21 cellular contexts compared by ENCODE assay signal in genomic region chr15:65762399-65762798, GRCh38.
"Had no signal": no experiment of that assay in that cellular context is flagged by ENCODE, and none has a peak within 500 bp of the region (broad histone marks: within the 10 kb centered on the region; RNA-seq: fewer than 3 reads in every experiment).

No MANE protein-coding gene starts in this region.

- ATAC-seq: activated CD8-positive, alpha-beta T cell treated with anti-CD3 and anti-CD28 coated beads for 36 hours had no signal

- H3K9me3 ChIP-seq: adrenal gland, SJSA1 had no signal

- H3K27ac ChIP-seq: adrenal gland, SJSA1 had no signal

- H3K4me3 ChIP-seq: adrenal gland, SJSA1 had no signal

- H3K27me3 ChIP-seq: adrenal gland, SJSA1 had no signal

- H3K9me3 Mint-ChIP-seq: activated B cell treated with CpG ODN at 0.5 μM for 24 hours; activated CD4-positive, alpha-beta T cell treated with anti-CD3 and anti-CD28 coated beads, Interleukin-2, amount 10 ng/mL, durations not matched to agents 7 days and 5 days; activated CD8-positive, alpha-beta T cell treated with anti-CD3 and anti-CD28 coated beads for 36 hours; activated naive CD8-positive, alpha-beta T cell treated with anti-CD3 and anti-CD28 coated beads, Interleukin-2, amount 10 ng/mL, durations not matched to agents 7 days and 5 days; activated T-helper 17 cell treated with anti-CD3 and anti-CD28 coated beads, Interleukin-2, amount 50 U/mL, for 72 hours had no signal

- DNase-seq: activated B cell treated with CpG ODN at 0.5 μM for 24 hours; activated CD4-positive, alpha-beta T cell treated with anti-CD3 and anti-CD28 coated beads for 1 hour; activated CD4-positive, alpha-beta T cell treated with anti-CD3 and anti-CD28 coated beads, Interleukin-2, amount 10 ng/mL, durations not matched to agents 7 days and 5 days; activated CD8-positive, alpha-beta T cell treated with anti-CD3 and anti-CD28 coated beads for 36 hours; activated gamma-delta T cell treated with Interleukin-2 at 50 U/mL for 16 hours; activated naive CD4-positive, alpha-beta T cell treated with anti-CD3 and anti-CD28 coated beads, Interleukin-2, amount 50 U/mL, for 16 hours; activated naive CD8-positive, alpha-beta T cell treated with anti-CD3 and anti-CD28 coated beads, Interleukin-2, amount 10 ng/mL, durations not matched to agents 7 days and 5 days; activated T-cell treated with anti-CD3 and anti-CD28 coated beads, Interleukin-2, amount 50 U/mL, for 48 hours; adrenal gland; anterior cingulate cortex; KG1; NCI-H1048; NCI-H146; NCI-H187 treated with DMSO at 0.1 percent for 48 hours; NCI-H2081 treated with DMSO at 0.1 percent for 48 hours; NCI-H446; NCI-H524; SHP77; T1000 had no signal

- H3K36me3 ChIP-seq: adrenal gland, SJSA1 had no signal

- H3K27ac Mint-ChIP-seq: activated CD4-positive, alpha-beta T cell treated with anti-CD3 and anti-CD28 coated beads, Interleukin-2, amount 10 ng/mL, durations not matched to agents 7 days and 5 days; activated naive CD8-positive, alpha-beta T cell treated with anti-CD3 and anti-CD28 coated beads, Interleukin-2, amount 10 ng/mL, durations not matched to agents 7 days and 5 days had no signal

- H3K27me3 Mint-ChIP-seq: activated B cell treated with CpG ODN at 0.5 μM for 24 hours; activated CD4-positive, alpha-beta T cell treated with anti-CD3 and anti-CD28 coated beads, Interleukin-2, amount 10 ng/mL, durations not matched to agents 7 days and 5 days; activated CD8-positive, alpha-beta T cell treated with anti-CD3 and anti-CD28 coated beads for 36 hours; activated naive CD8-positive, alpha-beta T cell treated with anti-CD3 and anti-CD28 coated beads, Interleukin-2, amount 10 ng/mL, durations not matched to agents 7 days and 5 days; activated T-helper 17 cell treated with anti-CD3 and anti-CD28 coated beads, Interleukin-2, amount 50 U/mL, for 72 hours had no signal

- H3K4me3 Mint-ChIP-seq: activated CD4-positive, alpha-beta T cell treated with anti-CD3 and anti-CD28 coated beads, Interleukin-2, amount 10 ng/mL, durations not matched to agents 7 days and 5 days; activated CD8-positive, alpha-beta T cell treated with anti-CD3 and anti-CD28 coated beads for 36 hours; activated naive CD8-positive, alpha-beta T cell treated with anti-CD3 and anti-CD28 coated beads, Interleukin-2, amount 10 ng/mL, durations not matched to agents 7 days and 5 days had no signal
